Comparison of ENCODE assay signal across 16 cellular contexts in the genomic region with DNA sequence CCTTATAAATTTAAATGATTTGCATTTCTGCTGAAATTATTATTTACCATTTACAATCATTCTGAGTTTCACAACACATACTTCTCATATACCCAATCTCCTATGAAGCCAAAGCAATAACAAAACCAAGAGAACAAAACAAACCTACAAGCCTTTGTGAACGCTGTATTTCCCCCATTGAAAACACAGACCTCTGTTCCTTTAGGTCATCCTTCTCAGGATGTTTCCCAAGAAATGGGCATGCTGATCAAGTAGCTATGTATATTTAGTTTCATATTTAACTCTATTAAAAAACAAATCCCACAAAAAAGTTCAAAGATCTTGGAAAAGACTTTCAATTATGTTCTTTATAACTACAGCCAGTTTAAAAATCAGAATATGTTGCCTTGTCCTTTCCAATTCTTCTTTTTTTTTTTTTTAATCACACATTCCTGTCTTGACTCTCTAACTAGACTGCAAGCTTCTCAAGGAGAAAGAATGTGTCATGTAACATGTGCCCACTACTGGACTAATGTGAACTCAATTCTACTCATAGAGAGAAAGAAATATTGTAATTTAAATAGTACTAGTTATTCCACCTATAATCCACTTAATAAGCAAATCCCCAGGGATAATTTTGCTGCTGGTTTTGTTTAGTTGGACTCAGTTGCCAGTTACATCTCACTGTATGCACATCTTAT.
DNase-seq lines count a peak whose midpoint lies in the region; ATAC-seq and TF ChIP-seq lines count a peak whose summit lies in the region.
"Had no signal": no experiment of that assay in that cellular context is flagged by ENCODE, and none has a peak within 500 bp of the region (broad histone marks: within the 10 kb centered on the region; RNA-seq: fewer than 3 reads in every experiment).

No MANE protein-coding gene starts in this region.

- peaks cover 76% of the 10 kb centered on the region for H3K79me2 ChIP-seq in GM23248 (ENCODE audit: insufficient read depth)

- no peak overlapping the region for H2AFZ ChIP-seq in GM23248

- peaks cover 18% of the 10 kb centered on the region; the same call in 1 of the 2 replicates for H3F3A ChIP-seq in GM23248 (ENCODE audit: insufficient read depth)

- DNase-seq in GM23248, result peak; percentile 70
- peak; percentile 64 for DNase-seq in choroid plexus epithelial cell (ENCODE audit: low read depth)
- peak; percentile 28 for DNase-seq in hepatic stellate cell (ENCODE audit: low spot score)
- no peak for DNase-seq in cardiac septum (ENCODE audit: low spot score)
- DNase-seq in NCI-H1417 (lab: John Stamatoyannopoulos, UW), result no peak
- DNase-seq in effector memory CD4-positive, alpha-beta T cell, result no peak
- DNase-seq: DMS79 treated with DMSO at 0.1 percent for 48 hours, GDM1, NCI-H1436, NCI-H1930, NCI-H226, NCI-H524 treated with DMSO at 0.1 percent for 48 hours, RPMI8226, SHP77 treated with DMSO at 0.1 percent for 48 hours had no signal

- 100% methylated on average over 1 of the region's 1 CpG for WGBS in GM23248 (ENCODE audit: low coverage in 1 of 2, low lambda C conversion rate in 2 of 2, missing lambda C conversion rate in 2 of 2), 2 experiments

- no peak for ATAC-seq in GM19395 (IDR thresholded peaks at IDR 0.05; ENCODE audit: unreplicated experiment)
- ATAC-seq: SK-N-SH treated with all-trans-retinoic acid at 6 μM for 48 hours had no signal

- H3K36me3 ChIP-seq in GM23248 (ENCODE audit: low read depth), result no peaks in the 10 kb centered on the region
- no peaks in the 10 kb centered on the region for H3K36me3 ChIP-seq in effector memory CD4-positive, alpha-beta T cell (ENCODE audit: control insufficient read depth, insufficient read depth, low read length)

- in situ Hi-C loops in GM23248 (cut with MboI), result no loop called here

- no peak overlapping the region for H3K9ac ChIP-seq in GM23248

- peaks cover 36% of the 10 kb centered on the region for H3K4me1 ChIP-seq in GM23248 (ENCODE audit: insufficient read depth)
- H3K4me1 ChIP-seq in effector memory CD4-positive, alpha-beta T cell (ENCODE audit: control insufficient read depth, insufficient read depth, low read length, poor library complexity, severe bottlenecking), result no peaks in the 10 kb centered on the region

- H3K27me3 ChIP-seq in GM23248 (replicated peaks; ENCODE audit: insufficient read depth), result no peaks in the 10 kb centered on the region
- H3K27me3 ChIP-seq in effector memory CD4-positive, alpha-beta T cell (replicated peaks; ENCODE audit: control insufficient read depth, insufficient read depth, low read length, poor library complexity, severe bottlenecking), result no peaks in the 10 kb centered on the region

- H3K4me2 ChIP-seq in GM23248 (ENCODE audit: unreplicated experiment), result no peak overlapping the region

- H3K9me3 ChIP-seq in GM23248 (ENCODE audit: low read depth), result no peaks in the 10 kb centered on the region
- H3K9me3 ChIP-seq in effector memory CD4-positive, alpha-beta T cell (ENCODE audit: control insufficient read depth, low read length), result no peaks in the 10 kb centered on the region

- H3K27ac ChIP-seq in GM23248, result peak overlapping the region; percentile 59
- no peak overlapping the region for H3K27ac ChIP-seq in effector memory CD4-positive, alpha-beta T cell (ENCODE audit: insufficient read depth, low read length, poor library complexity, severe bottlenecking)

- no peaks in the 10 kb centered on the region for H3K9me2 ChIP-seq in GM23248 (ENCODE audit: insufficient read depth)

- H4K20me1 ChIP-seq in GM23248 (ENCODE audit: insufficient read depth), result no peaks in the 10 kb centered on the region; the same call in 1 of the 2 replicates

- intact Hi-C loops in cardiac septum (cut with DNase I), result no loop called here

- H3K4me3 ChIP-seq in GM23248 (no peak overlapping the region), choroid plexus epithelial cell (ENCODE audit: low read depth, low read length) (no peak overlapping the region)
- H3K4me3 ChIP-seq in effector memory CD4-positive, alpha-beta T cell (ENCODE audit: insufficient read depth, low read depth, low read length, poor library complexity, severe bottlenecking), result no peak overlapping the region

- no peak for TF ChIP-seq CTCF in choroid plexus epithelial cell (conservative IDR thresholded peaks at IDR 0.05; ENCODE audit: low read depth, low read length)

Comparison
In these comparisons a context has a peak if more than half of its experiments do, and no peak if none do; other contexts are left out.
1. DNase-seq: peak in GM23248 (single experiment), choroid plexus epithelial cell (single experiment) and hepatic stellate cell (single experiment); none in cardiac septum (single experiment), NCI-H1417 (0 of 3) and effector memory CD4-positive, alpha-beta T cell (0 of 3).